In genomic region chr1:84847253-84848247, GRCh38 we compare ENCODE assay signal across 7 cellular contexts.
DNase-seq lines count a peak whose midpoint lies in the region; ATAC-seq, FAIRE-seq and TF ChIP-seq lines count a peak whose summit lies in the region.

No MANE protein-coding gene starts in this region.

- peaks cover 12 to 15% of the 10 kb centered on the region in 2 donors for H3K4me1 Mint-ChIP-seq in effector memory CD8-positive, alpha-beta T cell (ENCODE audit: low read depth in 2 of 2)

- TF ChIP-seq RAD21 in Ishikawa (IDR thresholded peaks at IDR 0.05; ENCODE audit: low read depth) = no peak

- no peak for TF ChIP-seq EP300 in Ishikawa (IDR thresholded peaks at IDR 0.05; ENCODE audit: borderline replicate concordance)

- peak; percentile 99 for DNase-seq in RCC 7860 (ENCODE audit: low spot score)
- peak in 2 of 3 experiments; percentile 14 to 20 for DNase-seq in effector memory CD8-positive, alpha-beta T cell
- DNase-seq in midbrain (lab: John Stamatoyannopoulos, UW) = peak; percentile 31
- no peak for DNase-seq in GM19240 (ENCODE audit: insufficient read length, low spot score)

- no peaks in the 10 kb centered on the region for H3K9me3 Mint-ChIP-seq in effector memory CD8-positive, alpha-beta T cell

- H3K4me3 Mint-ChIP-seq in effector memory CD8-positive, alpha-beta T cell = no peak overlapping the region

- FAIRE-seq in RCC 7860 (lab: Jason Lieb, UNC) = peak; percentile 94

- peak overlapping the region; percentile 22 to 29 for H3K27ac Mint-ChIP-seq in effector memory CD8-positive, alpha-beta T cell

- no peaks in the 10 kb centered on the region for H3K36me3 Mint-ChIP-seq in effector memory CD8-positive, alpha-beta T cell (ENCODE audit: insufficient read depth)

- peaks cover 5 to 17% of the 10 kb centered on the region in 2 donors for H3K27me3 Mint-ChIP-seq in effector memory CD8-positive, alpha-beta T cell

- peak; percentile 62 for ATAC-seq in GM18502 (IDR thresholded peaks at IDR 0.05; ENCODE audit: poor library complexity, unreplicated experiment)
- ATAC-seq in effector memory CD8-positive, alpha-beta T cell (replicated peaks) = peak; percentile 83
- no peak for ATAC-seq in HG02588 (IDR thresholded peaks at IDR 0.05; ENCODE audit: unreplicated experiment)

TF ChIP-seq in Ishikawa, 13 proteins besides CTCF, POLR2A, EP300 and RAD21:
- TF ChIP-seq NFIC (IDR thresholded peaks at IDR 0.05) (peak; percentile 89), MAX (IDR thresholded peaks at IDR 0.05) (peak; percentile 56; the same call in 1 of the 2 replicates), EGR1 (IDR thresholded peaks at IDR 0.05) (peak; percentile 41; the same call in 1 of the 2 replicates), TCF12 (IDR thresholded peaks at IDR 0.05; ENCODE audit: low read depth) (no peak)
